ENCODE assay signal across 8 cellular contexts in genomic region chr20:54067606-54068174, GRCh38. TPM values are rescaled to one million over a fixed set of nuclear protein-coding genes. Genes with fewer than 3 reads are reported as not detected.
DNase-seq lines count a peak whose midpoint lies in the region; ATAC-seq and TF ChIP-seq lines count a peak whose summit lies in the region.

No MANE protein-coding gene starts in this region.

- no peaks in the 10 kb centered on the region for H4K20me1 ChIP-seq in PC-9 (ENCODE audit: insufficient read depth)

- H3K9me2 ChIP-seq in PC-9 (ENCODE audit: insufficient read depth), result no peaks in the 10 kb centered on the region

- no peaks in the 10 kb centered on the region for H3K27me3 ChIP-seq in PC-9 (ENCODE audit: insufficient read depth, low read depth)

- no peaks in the 10 kb centered on the region for H3K79me2 ChIP-seq in PC-9 (ENCODE audit: low read depth)

- no peaks in the 10 kb centered on the region for H3K9me3 Mint-ChIP-seq in activated naive CD8-positive, alpha-beta T cell treated with anti-CD3 and anti-CD28 coated beads for 36 hours
- no peaks in the 10 kb centered on the region for H3K9me3 Mint-ChIP-seq in CD14-positive monocyte

- no peak overlapping the region for H3K4me3 ChIP-seq in PC-9

- intact Hi-C loops in PC-9 (cut with micrococcal nuclease; ENCODE audit: unreplicated experiment), result loop anchor here (1.0 to 10.0 kb wide), 5 partner anchors 29 to 323 kb away; no protein-coding TSS in a partner anchor
- intact Hi-C loops in CD14-positive monocyte (cut with micrococcal nuclease), result loop anchor here (10.0 kb wide), 2 partner anchors 493 to 503 kb away; no protein-coding TSS in a partner anchor

- ATAC-seq in GM18868 (IDR thresholded peaks at IDR 0.05; ENCODE audit: unreplicated experiment) (peak; percentile 54), HG02943 (IDR thresholded peaks at IDR 0.05; ENCODE audit: low read depth, unreplicated experiment) (peak; percentile 81)

- H3K36me3 ChIP-seq in PC-9 (ENCODE audit: low read depth), result no peaks in the 10 kb centered on the region

- in situ Hi-C loops in KBM-7 (cut with MboI; ENCODE audit: low pct_unique_long_range_greater_than_20kb, low sequenced_read_pairs), result loop anchor here (25.0 kb wide), 1 partner anchor 505 kb away; no protein-coding TSS in a partner anchor

- peaks cover 19% of the 10 kb centered on the region; the same call in 1 of the 2 replicates for H3F3A ChIP-seq in PC-9 (ENCODE audit: insufficient read depth, low read depth)

- H3K9me3 ChIP-seq in PC-9 (ENCODE audit: insufficient read depth, low read depth), result no peaks in the 10 kb centered on the region

- peaks cover 51% of the 10 kb centered on the region for H3K4me1 ChIP-seq in PC-9 (replicated peaks; ENCODE audit: insufficient read depth)

- H3K4me2 ChIP-seq in PC-9, result peak overlapping the region; percentile 77

- H3K4me1 Mint-ChIP-seq in activated naive CD8-positive, alpha-beta T cell treated with anti-CD3 and anti-CD28 coated beads for 36 hours, result peaks cover 29% of the 10 kb centered on the region
- H3K4me1 Mint-ChIP-seq in CD14-positive monocyte, result no peaks in the 10 kb centered on the region

- H3K27me3 Mint-ChIP-seq in activated naive CD8-positive, alpha-beta T cell treated with anti-CD3 and anti-CD28 coated beads for 36 hours, result no peaks in the 10 kb centered on the region
- H3K27me3 Mint-ChIP-seq in CD14-positive monocyte (ENCODE audit: low read depth in 3 of 3), result peaks cover 1 to 3% (median 3%) of the 10 kb centered on the region in 3 donors

- no peaks in the 10 kb centered on the region for H3K36me3 Mint-ChIP-seq in activated naive CD8-positive, alpha-beta T cell treated with anti-CD3 and anti-CD28 coated beads for 36 hours
- no peaks in the 10 kb centered on the region for H3K36me3 Mint-ChIP-seq in CD14-positive monocyte

- no peak for TF ChIP-seq CTCF in PC-9 (conservative IDR thresholded peaks at IDR 0.05)
- no peak for TF ChIP-seq CTCF in CD14-positive monocyte (IDR thresholded peaks at IDR 0.05)

- H3K4me3 Mint-ChIP-seq in activated naive CD8-positive, alpha-beta T cell treated with anti-CD3 and anti-CD28 coated beads for 36 hours, result no peak overlapping the region
- no peak overlapping the region for H3K4me3 Mint-ChIP-seq in CD14-positive monocyte

- DNase-seq in PC-9 (peak; percentile 93 to 99), left kidney (ENCODE audit: low read depth, low spot score) (peak; percentile 91), KBM-7 (no peak), CD14-positive monocyte (ENCODE audit: low spot score) (no peak)
- no peak for DNase-seq in activated naive CD8-positive, alpha-beta T cell treated with anti-CD3 and anti-CD28 coated beads for 36 hours
- no peak for DNase-seq in stimulated activated CD4-positive, alpha-beta T cell treated with anti-CD3 and anti-CD28 coated beads, Interleukin-1b, Interleukin-23, amount 100 ng/mL, for 48 hours

- no peak overlapping the region for H2AFZ ChIP-seq in PC-9

- H3K27ac ChIP-seq in PC-9, result peak overlapping the region; percentile 29; the same call in 1 of the 2 replicates

- CTCF ChIA-PET in PC-9 (lab: Charles Lee), result interaction anchor here (0.7 to 1.0 kb wide), 2 partner anchors 30 to 112 kb away, joined by 3 to 6 read pairs; no protein-coding TSS in a partner anchor

- BruUV-seq in PC-9 (replicated peaks; lab: Mats Ljungman, UMichigan), result no TSS peak

- POLR2A ChIA-PET in PC-9 (lab: Charles Lee; ENCODE audit: unreplicated experiment), result interaction anchor here (0.6 to 0.8 kb wide), 7 partner anchors 37 to 505 kb away, joined by 6 to 11 read pairs (median 7); no protein-coding TSS in a partner anchor

- no peak overlapping the region for H3K27ac Mint-ChIP-seq in activated naive CD8-positive, alpha-beta T cell treated with anti-CD3 and anti-CD28 coated beads for 36 hours
- H3K27ac Mint-ChIP-seq in CD14-positive monocyte, result no peak overlapping the region

RNA-seq across cellular contexts. Expression of gene BCAS1, which starts 2.7 kb away (rescaled TPM):
- total RNA-seq in PC-9 (2021), result 3.9 and 4.0 TPM in 2 replicates
- under 1 TPM; 0.06 to 0.10 TPM for total RNA-seq in activated naive CD8-positive, alpha-beta T cell treated with anti-CD3 and anti-CD28 coated beads for 36 hours
- polyA plus RNA-seq in CD14-positive monocyte, result under 1 TPM in 1 of 2 donors, not detected in 1; 0.02 TPM

Comparison
In these comparisons a context has a peak if more than half of its experiments do, and no peak if none do; other contexts are left out.
1. DNase-seq: peak in PC-9 (2 of 2) and left kidney (single experiment); none in activated naive CD8-positive, alpha-beta T cell treated with anti-CD3 and anti-CD28 coated beads for 36 hours (single experiment), KBM-7 (single experiment), stimulated activated CD4-positive, alpha-beta T cell treated with anti-CD3 and anti-CD28 coated beads, Interleukin-1b, Interleukin-23, amount 100 ng/mL, for 48 hours (single experiment) and CD14-positive monocyte (single experiment).